21 cellular contexts compared by ENCODE assay signal in the genomic region with DNA sequence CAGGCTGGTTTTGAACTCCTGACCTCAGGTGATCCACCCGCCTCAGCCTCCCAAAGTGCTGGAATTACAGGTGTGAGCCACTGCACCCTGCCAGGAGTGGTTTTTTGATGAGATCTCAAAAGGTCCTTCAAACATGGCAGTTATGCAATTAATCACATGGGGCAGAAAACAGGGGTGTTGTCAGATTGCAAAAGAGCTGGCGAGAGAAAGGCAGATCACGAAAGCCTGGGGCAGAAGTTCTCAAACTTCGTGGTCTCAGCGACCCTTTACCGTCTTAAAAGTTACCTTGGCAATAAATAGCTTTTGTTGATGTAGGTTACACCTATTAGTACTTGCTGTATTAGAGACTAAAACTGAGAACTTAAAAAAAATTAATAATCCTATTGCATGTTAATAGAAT. TPM values are rescaled to one million over a fixed set of nuclear protein-coding genes. Genes with fewer than 3 reads are reported as not detected.
DNase-seq lines count a peak whose midpoint lies in the region; ATAC-seq and TF ChIP-seq lines count a peak whose summit lies in the region.
"Had no signal": no experiment of that assay in that cellular context is flagged by ENCODE, and none has a peak within 500 bp of the region (broad histone marks: within the 10 kb centered on the region; RNA-seq: fewer than 3 reads in every experiment).

No MANE protein-coding gene starts in this region.

- CTCF ChIA-PET in OCI-LY7 (lab: Charles Lee; ENCODE audit: unreplicated experiment): no interaction called here
- CTCF ChIA-PET in activated CD4-positive, alpha-beta T cell treated with anti-CD3 and anti-CD28 coated beads for 36 hours (lab: Charles Lee): interaction anchor here (0.6 to 1.3 kb wide), 4 partner anchors 11 to 798 kb away, joined by 3 to 5 read pairs (median 4); no protein-coding TSS in a partner anchor
- CTCF ChIA-PET in T-cell (lab: Charles Lee): interaction anchor here (0.7 to 1.0 kb wide), 2 partner anchors 28 to 86 kb away, joined by 3 to 8 read pairs; no protein-coding TSS in a partner anchor

- H3K4me2 ChIP-seq in OCI-LY7 (ENCODE audit: low read length): peak overlapping the region; percentile 28

- TF ChIP-seq CTCF in HL-60 (IDR thresholded peaks at IDR 0.05; ENCODE audit: insufficient read depth, low read length) (no peak), OCI-LY7 (conservative IDR thresholded peaks at IDR 0.05; ENCODE audit: low read length) (no peak), liver (IDR thresholded peaks at IDR 0.05; ENCODE audit: low read depth, low read length, missing input control) (no peak)

- H2AFZ ChIP-seq in OCI-LY7 (ENCODE audit: low read length): no peak overlapping the region

- H3K27ac ChIP-seq in HL-60 (replicated peaks) (peak overlapping the region; percentile 94), OCI-LY7 (ENCODE audit: low read depth, low read length, poor library complexity, severe bottlenecking) (peak overlapping the region; percentile 39), liver (ENCODE audit: low read depth in 1 of 2, low read length in 2 of 2) (no peak overlapping the region)
- H3K27ac ChIP-seq: dorsolateral prefrontal cortex had no signal

- peaks cover 30% of the 10 kb centered on the region for H3K4me1 ChIP-seq in OCI-LY7 (ENCODE audit: insufficient read depth, low read length, poor library complexity, severe bottlenecking)
- H3K4me1 ChIP-seq in liver (ENCODE audit: control insufficient read depth in 4 of 4, insufficient read depth in 4 of 4, low read length in 3 of 4): peaks cover 0 to 12% (median 1%) of the 10 kb centered on the region in 4 donors

- H3K79me2 ChIP-seq in OCI-LY7 (ENCODE audit: insufficient read depth, low read depth, low read length): peaks cover 26% of the 10 kb centered on the region; the same call in 1 of the 2 replicates

- H3K9me3 ChIP-seq in OCI-LY7 (ENCODE audit: low read length): no peaks in the 10 kb centered on the region
- H3K9me3 ChIP-seq in liver (ENCODE audit: control insufficient read depth in 4 of 4, low read length in 3 of 4): no peaks in the 10 kb centered on the region

- DNase-seq in AML-193 (lab: John Stamatoyannopoulos, UW) (peak; percentile 54 to 72), HL-60 (ENCODE audit: low read depth in 1 of 2, low spot score in 1 of 2) (peak; percentile 65 to 91), OCI-LY7 (ENCODE audit: low spot score) (no peak), occipital lobe (lab: John Stamatoyannopoulos, UW) (no peak), T-cell (no peak)
- no peak for DNase-seq in activated CD4-positive, alpha-beta T cell treated with anti-CD3 and anti-CD28 coated beads for 36 hours
- DNase-seq in stimulated activated CD4-positive, alpha-beta T cell treated with anti-CD3 and anti-CD28 coated beads, Interleukin-2, amount 100 ng/mL, for 48 hours: no peak
- DNase-seq: dorsolateral prefrontal cortex; erythroblast; H7; IMR-90; left cardiac atrium; NCI-H1436; right cardiac atrium; Right ventricle myocardium superior; stimulated activated naive CD8-positive, alpha-beta T cell treated with anti-CD3 and anti-CD28 coated beads, Interleukin-15, amount 100 ng/mL, for 72 hours had no signal

- no peak overlapping the region for H3K4me3 ChIP-seq in HL-60 (replicated peaks; ENCODE audit: insufficient read depth, low read length)
- no peak overlapping the region for H3K4me3 ChIP-seq in OCI-LY7 (ENCODE audit: low read depth, low read length, poor library complexity, severe bottlenecking)
- H3K4me3 ChIP-seq in liver (ENCODE audit: low read depth in 1 of 3, low read length in 3 of 3): no peak overlapping the region
- H3K4me3 ChIP-seq: dorsolateral prefrontal cortex had no signal

- H3K9me3 Mint-ChIP-seq in activated CD4-positive, alpha-beta T cell treated with anti-CD3 and anti-CD28 coated beads for 36 hours (ENCODE audit: low read depth): no peaks in the 10 kb centered on the region
- H3K9me3 Mint-ChIP-seq in T-cell: no peaks in the 10 kb centered on the region
- H3K9me3 Mint-ChIP-seq: activated T-helper 2 cell treated with anti-CD3 and anti-CD28 coated beads, Interferon-gamma antibody, Interleukin-2, Interleukin-4, amounts not matched to agents 10 μg/mL and 5 μg/mL and 100 μg/mL, durations not matched to agents 14 hours and 24 hours and 36 hours; stimulated activated naive CD8-positive, alpha-beta T cell treated with anti-CD3 and anti-CD28 coated beads, Interleukin-15, amount 100 ng/mL, for 72 hours had no signal

- H3K27me3 ChIP-seq in HL-60 (ENCODE audit: insufficient read depth, poor library complexity, severe bottlenecking): no peaks in the 10 kb centered on the region
- no peaks in the 10 kb centered on the region for H3K27me3 ChIP-seq in liver (ENCODE audit: control insufficient read depth in 4 of 4, insufficient read depth in 4 of 4, low read length in 3 of 4)
- H3K27me3 ChIP-seq: dorsolateral prefrontal cortex had no signal

- H3K9ac ChIP-seq in liver (ENCODE audit: low read depth in 1 of 2, low read length in 2 of 2): no peak overlapping the region

- WGBS in liver: 31% methylated on average over 6 of the region's 6 CpGs

- H3K27me3 Mint-ChIP-seq in activated CD4-positive, alpha-beta T cell treated with anti-CD3 and anti-CD28 coated beads for 36 hours: peaks cover 18% of the 10 kb centered on the region
- peaks cover 0 to 4% of the 10 kb centered on the region in 2 donors for H3K27me3 Mint-ChIP-seq in T-cell

- no peak for ATAC-seq in activated CD4-positive, alpha-beta T cell treated with anti-CD3 and anti-CD28 coated beads for 36 hours
- no peak for ATAC-seq in T-cell (replicated peaks in 1 of 4)
- ATAC-seq: activated CD4-positive, CD25-positive, alpha-beta regulatory T cell treated with anti-CD3 and anti-CD28 coated beads, Interleukin-2, amount 50 U/mL, for 24 hours; left cardiac atrium; right cardiac atrium; stimulated activated naive CD8-positive, alpha-beta T cell treated with anti-CD3 and anti-CD28 coated beads, Interleukin-15, amount 100 ng/mL, for 72 hours had no signal

- peak; percentile 12 to 22 for TF ChIP-seq RAD21 in liver (IDR thresholded peaks at IDR 0.05)

- H3K4me1 Mint-ChIP-seq in activated CD4-positive, alpha-beta T cell treated with anti-CD3 and anti-CD28 coated beads for 36 hours: peaks cover 13% of the 10 kb centered on the region
- peaks cover 13 to 26% (median 15%) of the 10 kb centered on the region in 3 donors for H3K4me1 Mint-ChIP-seq in T-cell

- no peak overlapping the region for H3K4me3 Mint-ChIP-seq in activated CD4-positive, alpha-beta T cell treated with anti-CD3 and anti-CD28 coated beads for 36 hours
- no peak overlapping the region for H3K4me3 Mint-ChIP-seq in T-cell

- H3K9me2 ChIP-seq in OCI-LY7 (ENCODE audit: insufficient read depth, low read length): no peaks in the 10 kb centered on the region

- no peak overlapping the region for H3K27ac Mint-ChIP-seq in activated CD4-positive, alpha-beta T cell treated with anti-CD3 and anti-CD28 coated beads for 36 hours
- no peak overlapping the region for H3K27ac Mint-ChIP-seq in T-cell
- H3K27ac Mint-ChIP-seq: activated T-helper 2 cell treated with anti-CD3 and anti-CD28 coated beads, Interferon-gamma antibody, Interleukin-2, Interleukin-4, amounts not matched to agents 10 μg/mL and 5 μg/mL and 100 μg/mL, durations not matched to agents 14 hours and 24 hours and 36 hours had no signal

- H3K36me3 Mint-ChIP-seq in activated CD4-positive, alpha-beta T cell treated with anti-CD3 and anti-CD28 coated beads for 36 hours (ENCODE audit: low read depth): no peaks in the 10 kb centered on the region
- no peaks in the 10 kb centered on the region for H3K36me3 Mint-ChIP-seq in T-cell

- POLR2A ChIA-PET in OCI-LY7 (lab: Charles Lee): interaction anchor here (0.6 to 3.5 kb wide), 4 partner anchors 10 to 546 kb away, joined by 3 to 27 read pairs (median 4); no protein-coding TSS in a partner anchor
- POLR2A ChIA-PET in activated CD4-positive, alpha-beta T cell treated with anti-CD3 and anti-CD28 coated beads for 36 hours (lab: Charles Lee): interaction anchor here (0.6 kb wide), 1 partner anchor 10 kb away, joined by 5 read pairs; no protein-coding TSS in a partner anchor
- POLR2A ChIA-PET in T-cell (lab: Charles Lee): interaction anchor here in 1 of 2 donors (0.7 kb wide), 1 partner anchor 1536 kb away, joined by 11 read pairs; no protein-coding TSS in a partner anchor

- BruUV-seq in OCI-LY7 (replicated peaks; lab: Mats Ljungman, UMichigan): no TSS peak

- H3K36me3 ChIP-seq in OCI-LY7 (ENCODE audit: insufficient read depth, low read length) (peaks cover 52% of the 10 kb centered on the region), liver (ENCODE audit: control insufficient read depth in 4 of 4, insufficient read depth in 3 of 4, low read depth in 1 of 4, low read length in 3 of 4) (no peaks in the 10 kb centered on the region)

- intact Hi-C loops in OCI-LY7 (cut with micrococcal nuclease; ENCODE audit: unreplicated experiment): no loop called here
- intact Hi-C loops in activated CD4-positive, alpha-beta T cell treated with anti-CD3 and anti-CD28 coated beads for 36 hours (cut with DNase I, micrococcal nuclease): no loop called here

- H4K20me1 ChIP-seq in OCI-LY7 (ENCODE audit: insufficient read depth, low read length): no peaks in the 10 kb centered on the region

TF ChIP-seq in liver, 16 proteins besides CTCF, POLR2A, EP300 and RAD21 (continues in another document):
- TF ChIP-seq RXRA (IDR thresholded peaks at IDR 0.05): peak; percentile 52 to 65
- peak in 1 of 2 donors; percentile 14 for TF ChIP-seq JUND (IDR thresholded peaks at IDR 0.05)

RNA-seq across cellular contexts. Expression of a gene that starts 16.1 kb away (rescaled TPM):
- total RNA-seq in OCI-LY7 (2014; rRNA removed; shearing (Covaris generic)): 11.2 and 14.1 TPM in 2 replicates
- total RNA-seq in OCI-LY7 (2022) (13.2 and 17.0 TPM in 2 replicates), liver (under 1 TPM; 0.08 to 0.28 TPM), occipital lobe (not detected), T-cell (1 to 10 TPM in 4 of 5 donors, under 1 TPM in 1; 0.67 to 2.1 (median 1.5) TPM)
- polyA plus RNA-seq in liver: under 1 TPM; 0.03 to 0.10 TPM
- not detected for total RNA-seq in activated CD4-positive, alpha-beta T cell treated with anti-CD3 and anti-CD28 coated beads for 36 hours
- total RNA-seq: H7, IMR-90, left cardiac atrium, osteoblast, right cardiac atrium, Right ventricle myocardium superior, ureter had no signal
- polyA plus RNA-seq: IMR-90, right cardiac atrium had no signal

RNA-seq across cellular contexts. Expression of a gene that starts 29.0 kb away (rescaled TPM):
- total RNA-seq in OCI-LY7 (2014; rRNA removed; shearing (Covaris generic)): 9.1 and 9.3 TPM in 2 replicates
- total RNA-seq in OCI-LY7 (2022) (9.3 and 9.9 TPM in 2 replicates), liver (10 to 100 TPM; 33.8 to 58.0 TPM), occipital lobe (19.0 TPM), T-cell (10 to 100 TPM in 3 of 5 donors, 1 to 10 TPM in 2; 5.6 to 11.5 (median 10.7) TPM)
- 10 to 100 TPM; 39.2 to 50.2 TPM for polyA plus RNA-seq in liver
- total RNA-seq in activated CD4-positive, alpha-beta T cell treated with anti-CD3 and anti-CD28 coated beads for 36 hours: 1 to 10 TPM; 4.2 to 4.5 TPM

Comparison
In these comparisons a context has a peak if more than half of its experiments do, and no peak if none do; other contexts are left out.
1. DNase-seq: peak in AML-193 (2 of 2) and HL-60 (2 of 2); none in OCI-LY7 (single experiment), occipital lobe (single experiment), activated CD4-positive, alpha-beta T cell treated with anti-CD3 and anti-CD28 coated beads for 36 hours (single experiment), T-cell (0 of 34) and stimulated activated CD4-positive, alpha-beta T cell treated with anti-CD3 and anti-CD28 coated beads, Interleukin-2, amount 100 ng/mL, for 48 hours (0 of 2).
2. H3K27ac ChIP-seq: peak in HL-60 (single experiment) and OCI-LY7 (single experiment); none in liver (0 of 2).